Comparison of ENCODE assay signal across 8 cellular contexts in genomic region chr11:66335531-66336233, GRCh38. TPM values are rescaled to one million over a fixed set of nuclear protein-coding genes. Genes with fewer than 3 reads are reported as not detected.
DNase-seq lines count a peak whose midpoint lies in the region; ATAC-seq lines count a peak whose summit lies in the region.

No MANE protein-coding gene starts in this region.

- peaks cover 53% of the 10 kb centered on the region for H3K4me1 ChIP-seq in SJSA1 (replicated peaks)
- H3K4me1 ChIP-seq in muscle layer of colon (ENCODE audit: insufficient read depth, low read length): peaks cover 10% of the 10 kb centered on the region

- peak overlapping the region; percentile 66 for H3K4me3 ChIP-seq in SJSA1
- peak overlapping the region; percentile 43 to 63 for H3K4me3 ChIP-seq in muscle layer of colon (ENCODE audit: low read depth in 1 of 2, low read length in 2 of 2)

- H3K27me3 ChIP-seq in SJSA1 (replicated peaks) (no peaks in the 10 kb centered on the region), muscle layer of colon (ENCODE audit: control insufficient read depth in 1 of 2, insufficient read depth in 2 of 2, low read length in 2 of 2) (peaks cover 0 to 8% of the 10 kb centered on the region in 2 donors)

- DNase-seq in H4 (ENCODE audit: low spot score) (peak; percentile 53), SJSA1 (ENCODE audit: low read depth in 1 of 2, low spot score in 2 of 2) (peak; percentile 82 to 85), epidermal melanocyte (ENCODE audit: insufficient read length, low spot score) (peak; percentile 37), HuH-7 (ENCODE audit: low spot score) (no peak), ureter (ENCODE audit: low spot score) (no peak)
- no peak for DNase-seq in activated CD4-positive, alpha-beta T cell treated with anti-CD3 and anti-CD28 coated beads for 4 hours

- H3K27ac ChIP-seq in SJSA1 (peak overlapping the region; percentile 90), muscle layer of colon (ENCODE audit: low read depth, low read length) (no peak overlapping the region)

- peak overlapping the region; percentile 25 for H3K9ac ChIP-seq in muscle layer of colon (ENCODE audit: low read length)

- H3K9me3 ChIP-seq in SJSA1 (replicated peaks) (no peaks in the 10 kb centered on the region), muscle layer of colon (ENCODE audit: low read length) (no peaks in the 10 kb centered on the region)

- H3K36me3 ChIP-seq in SJSA1 (peaks cover 91% of the 10 kb centered on the region), muscle layer of colon (ENCODE audit: insufficient read depth, low read length) (peaks cover 29% of the 10 kb centered on the region)

- ATAC-seq in HG03432 (IDR thresholded peaks at IDR 0.05; ENCODE audit: unreplicated experiment): no peak

RNA-seq across cellular contexts. Expression of gene RIN1, which starts 0.6 kb away (rescaled TPM):
- 4.3 and 7.4 TPM in 2 replicates for total RNA-seq in H4 (2014; rRNA removed; shearing (Covaris generic))
- 44.9 and 58.0 TPM in 2 replicates for total RNA-seq in SJSA1 (2014; rRNA removed; shearing (Covaris generic))
- 16.7 TPM for total RNA-seq in ureter

RNA-seq across cellular contexts. Expression of gene BRMS1, which starts 9.2 kb away (rescaled TPM):
- 88.2 and 107 TPM in 2 replicates for total RNA-seq in H4 (2014; rRNA removed; shearing (Covaris generic))
- 170 and 189 TPM in 2 replicates for total RNA-seq in SJSA1 (2014; rRNA removed; shearing (Covaris generic))
- 25.7 TPM for total RNA-seq in ureter

RNA-seq across cellular contexts. Expression of gene B4GAT1, which starts 11.7 kb away (rescaled TPM):
- 24.5 and 25.2 TPM in 2 replicates for total RNA-seq in H4 (2014; rRNA removed; shearing (Covaris generic))
- 44.1 and 46.5 TPM in 2 replicates for total RNA-seq in SJSA1 (2014; rRNA removed; shearing (Covaris generic))
- 15.2 TPM for total RNA-seq in ureter

RNA-seq across cellular contexts. Expression of gene CD248, which starts 18.8 kb away (rescaled TPM):
- not detected in 2 replicates for total RNA-seq in H4 (2014; rRNA removed; shearing (Covaris generic))
- total RNA-seq in SJSA1 (2014; rRNA removed; shearing (Covaris generic)): 576 and 629 TPM in 2 replicates
- 49.2 TPM for total RNA-seq in ureter

RNA-seq across cellular contexts. Expression of gene SLC29A2, which starts 35.9 kb away (rescaled TPM):
- 0.39 and 0.62 TPM in 2 replicates for total RNA-seq in H4 (2014; rRNA removed; shearing (Covaris generic))
- not detected in 2 replicates for total RNA-seq in SJSA1 (2014; rRNA removed; shearing (Covaris generic))
- 13.0 TPM for total RNA-seq in ureter

Comparison
In these comparisons a context has a peak if more than half of its experiments do, and no peak if none do; other contexts are left out.
1. DNase-seq: peak in H4 (single experiment), SJSA1 (2 of 2) and epidermal melanocyte (single experiment); none in HuH-7 (single experiment), ureter (single experiment) and activated CD4-positive, alpha-beta T cell treated with anti-CD3 and anti-CD28 coated beads for 4 hours (0 of 2).